Comparison of ENCODE assay signal across 14 cellular contexts in the genomic region with DNA sequence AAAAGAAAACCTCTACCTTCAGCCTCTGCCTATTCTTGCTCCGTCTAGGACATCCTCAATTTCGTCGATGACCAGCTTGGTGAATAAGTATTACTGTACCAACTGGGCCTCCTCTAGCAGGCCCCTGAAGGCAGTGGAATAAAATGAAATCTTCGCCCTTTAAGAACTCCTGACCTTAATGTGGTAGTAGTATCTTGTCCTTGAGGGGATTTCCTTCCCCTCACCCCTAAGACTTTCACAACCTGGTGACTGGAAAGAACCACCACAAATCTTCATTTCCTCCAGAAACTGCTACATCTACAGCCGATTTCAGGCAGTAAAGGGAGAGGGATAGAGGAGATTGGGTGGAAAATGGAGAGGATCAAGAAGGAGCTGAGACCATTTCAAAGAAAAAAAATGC. TPM values are rescaled to one million over a fixed set of nuclear protein-coding genes. Genes with fewer than 3 reads are reported as not detected.
DNase-seq lines count a peak whose midpoint lies in the region; ATAC-seq, FAIRE-seq and TF ChIP-seq lines count a peak whose summit lies in the region.
"Had no signal": no experiment of that assay in that cellular context is flagged by ENCODE, and none has a peak within 500 bp of the region (broad histone marks: within the 10 kb centered on the region; RNA-seq: fewer than 3 reads in every experiment).

No MANE protein-coding gene starts in this region.

- POLR2A ChIA-PET in activated CD4-positive, alpha-beta T cell treated with anti-CD3 and anti-CD28 coated beads for 36 hours (lab: Charles Lee): no interaction called here

- H3K36me3 Mint-ChIP-seq in activated CD4-positive, alpha-beta T cell treated with anti-CD3 and anti-CD28 coated beads for 36 hours (ENCODE audit: low read depth): peaks cover 58% of the 10 kb centered on the region

- no peak for ATAC-seq in activated CD4-positive, alpha-beta T cell treated with anti-CD3 and anti-CD28 coated beads for 36 hours
- ATAC-seq in GM19463 (IDR thresholded peaks at IDR 0.05; ENCODE audit: unreplicated experiment): no peak
- ATAC-seq: gastrocnemius medialis had no signal

- no peak for DNase-seq in activated CD4-positive, alpha-beta T cell treated with anti-CD3 and anti-CD28 coated beads for 36 hours
- DNase-seq in activated CD4-positive, alpha-beta T cell treated with anti-CD3 and anti-CD28 coated beads for 4 hours: no peak
- peak; percentile 15 for DNase-seq in MV-4-11 (lab: John Stamatoyannopoulos, UW)
- no peak for DNase-seq in bronchial epithelial cell (ENCODE audit: low read depth)
- no peak for DNase-seq in smooth muscle cell (lab: John Stamatoyannopoulos, UW; ENCODE audit: unreplicated experiment)
- no peak for DNase-seq in dermis blood vessel endothelial cell
- DNase-seq in SIG-M5 (lab: John Stamatoyannopoulos, UW): no peak
- DNase-seq: DMS153; effector CD4-positive, alpha-beta T cell; gastrocnemius medialis had no signal

- intact Hi-C loops in activated CD4-positive, alpha-beta T cell treated with anti-CD3 and anti-CD28 coated beads for 36 hours (cut with DNase I, micrococcal nuclease): loop anchor here in 1 of 2 experiments (5.0 kb wide), 1 partner anchor 279 kb away; a partner anchor contains a TSS

- no peak overlapping the region for H3K4me2 ChIP-seq in smooth muscle cell

- H3K4me3 ChIP-seq in bronchial epithelial cell (ENCODE audit: low read depth, low read length): no peak overlapping the region
- H3K4me3 ChIP-seq in smooth muscle cell: no peak overlapping the region
- H3K4me3 ChIP-seq: gastrocnemius medialis, skin epidermis had no signal

- no peaks in the 10 kb centered on the region for H3K27me3 Mint-ChIP-seq in activated CD4-positive, alpha-beta T cell treated with anti-CD3 and anti-CD28 coated beads for 36 hours

- no peak overlapping the region for H2AFZ ChIP-seq in smooth muscle cell (ENCODE audit: low read depth)

- CTCF ChIA-PET in activated CD4-positive, alpha-beta T cell treated with anti-CD3 and anti-CD28 coated beads for 36 hours (lab: Charles Lee): interaction anchor here (0.9 to 4.1 kb wide), 8 partner anchors 15 to 100 kb away, joined by 3 to 27 read pairs (median 4); no protein-coding TSS in a partner anchor

- H3K4me1 ChIP-seq in smooth muscle cell (ENCODE audit: low read depth): peaks cover 6% of the 10 kb centered on the region

- H3K27ac ChIP-seq in smooth muscle cell (ENCODE audit: low read depth): peak overlapping the region; percentile 74

- H3K9me3 Mint-ChIP-seq in activated CD4-positive, alpha-beta T cell treated with anti-CD3 and anti-CD28 coated beads for 36 hours (ENCODE audit: low read depth): no peaks in the 10 kb centered on the region

- peak overlapping the region; percentile 52 for H3K4me3 Mint-ChIP-seq in activated CD4-positive, alpha-beta T cell treated with anti-CD3 and anti-CD28 coated beads for 36 hours

- H3K36me3 ChIP-seq in bronchial epithelial cell (ENCODE audit: control insufficient read depth, insufficient read depth, low read length) (peaks cover 16% of the 10 kb centered on the region), smooth muscle cell (ENCODE audit: low read depth) (no peaks in the 10 kb centered on the region)

- FAIRE-seq in bronchial epithelial cell (lab: Jason Lieb, UNC): peak; percentile 23
- FAIRE-seq: keratinocyte had no signal

- 97% methylated on average over 5 of the region's 5 CpGs for WGBS in smooth muscle cell (ENCODE audit: low lambda C conversion rate)

- H3K4me1 Mint-ChIP-seq in activated CD4-positive, alpha-beta T cell treated with anti-CD3 and anti-CD28 coated beads for 36 hours: peaks cover 45% of the 10 kb centered on the region

- no peaks in the 10 kb centered on the region for H4K20me1 ChIP-seq in smooth muscle cell (ENCODE audit: low read depth)

- no peaks in the 10 kb centered on the region for H3K27me3 ChIP-seq in bronchial epithelial cell (ENCODE audit: control insufficient read depth, insufficient read depth, low read length)
- no peaks in the 10 kb centered on the region for H3K27me3 ChIP-seq in smooth muscle cell (ENCODE audit: low read depth)
- H3K27me3 ChIP-seq: gastrocnemius medialis had no signal

- peak overlapping the region; percentile 73 for H3K27ac Mint-ChIP-seq in activated CD4-positive, alpha-beta T cell treated with anti-CD3 and anti-CD28 coated beads for 36 hours

- no peaks in the 10 kb centered on the region for H3F3A ChIP-seq in smooth muscle cell (ENCODE audit: low read depth)

- peaks cover 6% of the 10 kb centered on the region for H3K79me2 ChIP-seq in smooth muscle cell (ENCODE audit: low read depth)

- no peaks in the 10 kb centered on the region for H3K9me3 ChIP-seq in smooth muscle cell (replicated peaks; ENCODE audit: low read depth)
- H3K9me3 ChIP-seq: gastrocnemius medialis had no signal

- no peak for TF ChIP-seq CTCF in bronchial epithelial cell (IDR thresholded peaks at IDR 0.05; ENCODE audit: insufficient read depth, low read length, severe bottlenecking)
- no peak for TF ChIP-seq CTCF in smooth muscle cell (IDR thresholded peaks at IDR 0.05; ENCODE audit: borderline replicate concordance, insufficient read depth, poor library complexity, severe bottlenecking)

- H3K9ac ChIP-seq in smooth muscle cell (ENCODE audit: low read depth): no peak overlapping the region

RNA-seq across cellular contexts. Expression of a gene that starts 1.6 kb away (rescaled TPM):
- total RNA-seq in activated CD4-positive, alpha-beta T cell treated with anti-CD3 and anti-CD28 coated beads for 36 hours: 100 to 1,000 TPM; 177 to 225 TPM
- total RNA-seq in bronchial epithelial cell (143 and 183 TPM in 2 replicates), smooth muscle cell (57.8 and 73.7 TPM in 2 replicates), dermis blood vessel endothelial cell (69.9 and 99.0 TPM in 2 replicates)
- 89.7 and 91.6 TPM in 2 replicates for polyA plus RNA-seq in smooth muscle cell

RNA-seq across cellular contexts. Expression of a gene that starts 50.1 kb away (rescaled TPM):
- not detected for total RNA-seq in activated CD4-positive, alpha-beta T cell treated with anti-CD3 and anti-CD28 coated beads for 36 hours
- 0.13 TPM in 1 of 2 replicates, not detected in the other for total RNA-seq in bronchial epithelial cell
- not detected in 2 replicates for total RNA-seq in smooth muscle cell
- polyA plus RNA-seq in smooth muscle cell: 0.14 TPM in 1 of 2 replicates, not detected in the other
- total RNA-seq in dermis blood vessel endothelial cell: not detected in 2 replicates
- total RNA-seq: A172, gastrocnemius medialis had no signal

RNA-seq across cellular contexts. Expression of a gene that starts 50.1 kb away (rescaled TPM):
- total RNA-seq in activated CD4-positive, alpha-beta T cell treated with anti-CD3 and anti-CD28 coated beads for 36 hours: 100 to 1,000 TPM; 205 to 255 TPM
- total RNA-seq in bronchial epithelial cell (20.8 and 33.9 TPM in 2 replicates), smooth muscle cell (104 and 108 TPM in 2 replicates), dermis blood vessel endothelial cell (47.8 and 97.6 TPM in 2 replicates)
- 130 and 143 TPM in 2 replicates for polyA plus RNA-seq in smooth muscle cell

RNA-seq across cellular contexts. Expression of a gene that starts 54.5 kb away (rescaled TPM):
- total RNA-seq in activated CD4-positive, alpha-beta T cell treated with anti-CD3 and anti-CD28 coated beads for 36 hours: 10 to 100 TPM; 48.2 TPM
- 15.5 and 26.8 TPM in 2 replicates for total RNA-seq in bronchial epithelial cell
- total RNA-seq in smooth muscle cell: 49.1 and 57.6 TPM in 2 replicates
- polyA plus RNA-seq in smooth muscle cell: 19.6 and 20.7 TPM in 2 replicates
- 90.0 and 108 TPM in 2 replicates for total RNA-seq in dermis blood vessel endothelial cell
